ENCODE assay signal across 1 cellular context in genomic region chr10:70728328-70728727, GRCh38.
TF ChIP-seq lines count a peak whose summit lies in the region.

No MANE protein-coding gene starts in this region.

TF ChIP-seq in HepG2, 621 proteins besides CTCF, POLR2A, EP300 and RAD21:
- TF ChIP-seq TEAD3 (CRISPR knock-in tag; optimal IDR thresholded peaks at IDR 0.05; ENCODE audit: borderline replicate concordance) = no peak
- TF ChIP-seq YEATS4 (CRISPR knock-in tag; IDR thresholded peaks at IDR 0.05; ENCODE audit: borderline replicate concordance) = no peak
- no peak for TF ChIP-seq ZNF3 (CRISPR knock-in tag; IDR thresholded peaks at IDR 0.05)
- TF ChIP-seq IKZF5 (CRISPR knock-in tag; IDR thresholded peaks at IDR 0.05) = no peak
- no peak for TF ChIP-seq FUBP1 (CRISPR knock-in tag; IDR thresholded peaks at IDR 0.05; ENCODE audit: borderline replicate concordance)
- no peak for TF ChIP-seq ARID2 (CRISPR knock-in tag; IDR thresholded peaks at IDR 0.05; ENCODE audit: borderline replicate concordance)
- no peak for TF ChIP-seq ZMAT3 (CRISPR knock-in tag; conservative IDR thresholded peaks at IDR 0.05)
- no peak for TF ChIP-seq MIXL1 (CRISPR knock-in tag; IDR thresholded peaks at IDR 0.05)
- TF ChIP-seq KAT7 (CRISPR knock-in tag; IDR thresholded peaks at IDR 0.05; ENCODE audit: borderline replicate concordance) = no peak
- no peak for TF ChIP-seq SMC3 (IDR thresholded peaks at IDR 0.05; ENCODE audit: low read length)
- no peak for TF ChIP-seq ZNF44 (CRISPR knock-in tag; IDR thresholded peaks at IDR 0.05)
